9 cellular contexts compared by ENCODE assay signal in genomic region chr9:86413966-86414880, GRCh38.
DNase-seq lines count a peak whose midpoint lies in the region; ATAC-seq and TF ChIP-seq lines count a peak whose summit lies in the region.
"Had no signal": no experiment of that assay in that cellular context is flagged by ENCODE, and none has a peak within 500 bp of the region (broad histone marks: within the 10 kb centered on the region; RNA-seq: fewer than 3 reads in every experiment).

No MANE protein-coding gene starts in this region.

- no peak overlapping the region for H3K4me3 Mint-ChIP-seq in CD8-positive, alpha-beta T cell

- peak; percentile 87 for TF ChIP-seq CTCF in CD8-positive, alpha-beta T cell (IDR thresholded peaks at IDR 0.05)
- TF ChIP-seq CTCF in HFF-Myc (IDR thresholded peaks at IDR 0.05; ENCODE audit: low read depth, low read length, missing control alignments) (peak; percentile 33), SU-DHL-6 (IDR thresholded peaks at IDR 0.05; ENCODE audit: insufficient read depth, low read length, poor library complexity, severe bottlenecking) (peak; percentile 71), stomach (IDR thresholded peaks at IDR 0.05) (peak in 5 of 7 experiments; percentile 28 to 74 (median 61))

- no peak overlapping the region for H3K27ac ChIP-seq in CD8-positive, alpha-beta T cell (ENCODE audit: low read depth, low read length)
- H3K27ac ChIP-seq in SU-DHL-6 (ENCODE audit: low read depth, low read length): no peak overlapping the region
- H3K27ac ChIP-seq in stomach: no peak overlapping the region

- no peaks in the 10 kb centered on the region for H3K36me3 Mint-ChIP-seq in CD8-positive, alpha-beta T cell

- POLR2A ChIA-PET in CD8-positive, alpha-beta T cell (lab: Charles Lee): no interaction called here

- H3K27me3 ChIP-seq in CD8-positive, alpha-beta T cell (ENCODE audit: insufficient read depth, low read length): no peaks in the 10 kb centered on the region
- no peaks in the 10 kb centered on the region for H3K27me3 ChIP-seq in SU-DHL-6 (ENCODE audit: low read length)
- no peaks in the 10 kb centered on the region for H3K27me3 ChIP-seq in stomach

- H3K9me3 Mint-ChIP-seq in CD8-positive, alpha-beta T cell: no peaks in the 10 kb centered on the region

- H3K9me2 ChIP-seq in SU-DHL-6 (replicated peaks; ENCODE audit: insufficient read depth, low read length): no peaks in the 10 kb centered on the region

- ATAC-seq in CD8-positive, alpha-beta T cell: no peak
- no peak for ATAC-seq in HG03571 (IDR thresholded peaks at IDR 0.05; ENCODE audit: unreplicated experiment)
- no peak for ATAC-seq in HG03439 (IDR thresholded peaks at IDR 0.05; ENCODE audit: unreplicated experiment)

- no peak overlapping the region for H3K9ac ChIP-seq in SU-DHL-6 (ENCODE audit: low read length)

- no peaks in the 10 kb centered on the region for H3K4me1 Mint-ChIP-seq in CD8-positive, alpha-beta T cell (ENCODE audit: low read depth)

- H3F3A ChIP-seq in SU-DHL-6 (ENCODE audit: insufficient read depth): no peaks in the 10 kb centered on the region

- 56 to 63% (median 59%) methylated on average over 10 of the region's 10 CpGs for WGBS in stomach, 5 donors

- no peaks in the 10 kb centered on the region for H3K9me3 ChIP-seq in CD8-positive, alpha-beta T cell (ENCODE audit: low read length)
- H3K9me3 ChIP-seq in SU-DHL-6 (ENCODE audit: insufficient read depth, low read length): no peaks in the 10 kb centered on the region
- no peaks in the 10 kb centered on the region for H3K9me3 ChIP-seq in stomach

- H3K4me3 ChIP-seq in CD8-positive, alpha-beta T cell (ENCODE audit: low read depth, low read length): no peak overlapping the region
- H3K4me3 ChIP-seq in HFF-Myc (replicated peaks; ENCODE audit: low read depth, low read length) (no peak overlapping the region), SU-DHL-6 (ENCODE audit: insufficient read depth, low read length, poor library complexity, severe bottlenecking) (no peak overlapping the region), stomach (no peak overlapping the region)

- CTCF ChIA-PET in CD8-positive, alpha-beta T cell (lab: Charles Lee): interaction anchor here (0.6 to 2.6 kb wide), 16 partner anchors 9 to 911 kb away, joined by 3 to 19 read pairs (median 4); partner anchors contain the start of gene GAS1

- H3K27ac Mint-ChIP-seq in CD8-positive, alpha-beta T cell: no peak overlapping the region

- peaks cover 13% of the 10 kb centered on the region for H3K27me3 Mint-ChIP-seq in CD8-positive, alpha-beta T cell (ENCODE audit: low read depth)

- no peak overlapping the region for H3K4me2 ChIP-seq in SU-DHL-6 (ENCODE audit: low read depth, low read length, poor library complexity, severe bottlenecking)

- no peaks in the 10 kb centered on the region for H3K36me3 ChIP-seq in CD8-positive, alpha-beta T cell (ENCODE audit: insufficient read depth, low read length)
- no peaks in the 10 kb centered on the region for H3K36me3 ChIP-seq in SU-DHL-6 (ENCODE audit: low read length)
- H3K36me3 ChIP-seq in stomach: no peaks in the 10 kb centered on the region

- no peak for TF ChIP-seq EP300 in stomach (IDR thresholded peaks at IDR 0.05)

- no peak for DNase-seq in CD8-positive, alpha-beta T cell
- DNase-seq in HFF-Myc (ENCODE audit: extremely low read depth, low read depth) (no peak), glomerular visceral epithelial cell (ENCODE audit: extremely low spot score) (peak; percentile 36), stomach (no peak), NCI-H2196 treated with DMSO at 0.1 percent for 48 hours (lab: John Stamatoyannopoulos, UW; ENCODE audit: unreplicated experiment) (no peak)
- DNase-seq: left cardiac atrium had no signal

- H2AFZ ChIP-seq in SU-DHL-6 (ENCODE audit: low read depth, low read length, severe bottlenecking): no peak overlapping the region

- intact Hi-C loops in CD8-positive, alpha-beta T cell (cut with DNase I, micrococcal nuclease): loop anchor here (1.0 to 2.0 kb wide), 2 partner anchors 910 to 911 kb away; no protein-coding TSS in a partner anchor
- intact Hi-C loops in stomach (cut with DNase I; ENCODE audit: low total_unique reads): no loop called here

- no peaks in the 10 kb centered on the region for H3K4me1 ChIP-seq in CD8-positive, alpha-beta T cell (ENCODE audit: insufficient read depth, low read length)
- H3K4me1 ChIP-seq in stomach: peaks cover 0 to 6% (median 5%) of the 10 kb centered on the region in 4 donors

- TF ChIP-seq POLR2A in stomach (IDR thresholded peaks at IDR 0.05): no peak

- H3K79me2 ChIP-seq in SU-DHL-6 (ENCODE audit: insufficient read depth, low read length): no peaks in the 10 kb centered on the region

- H4K20me1 ChIP-seq in SU-DHL-6 (ENCODE audit: low read depth, low read length): no peaks in the 10 kb centered on the region

Comparison
In these comparisons a context has a peak if more than half of its experiments do, and no peak if none do; other contexts are left out.
1. CTCF ChIP-seq: peak in every context shown above with its lines; median percentile 87 in CD8-positive, alpha-beta T cell; 71 in SU-DHL-6; 61 in stomach; 33 in HFF-Myc.